ENCODE assay signal across 1 cellular context in genomic region chr2:107622741-107623310, GRCh38.
TF ChIP-seq lines count a peak whose summit lies in the region.

No MANE protein-coding gene starts in this region.

TF ChIP-seq in K562, 482 proteins besides CTCF, POLR2A, EP300 and RAD21 (continued from another document):
- TF ChIP-seq, protein P1, sequence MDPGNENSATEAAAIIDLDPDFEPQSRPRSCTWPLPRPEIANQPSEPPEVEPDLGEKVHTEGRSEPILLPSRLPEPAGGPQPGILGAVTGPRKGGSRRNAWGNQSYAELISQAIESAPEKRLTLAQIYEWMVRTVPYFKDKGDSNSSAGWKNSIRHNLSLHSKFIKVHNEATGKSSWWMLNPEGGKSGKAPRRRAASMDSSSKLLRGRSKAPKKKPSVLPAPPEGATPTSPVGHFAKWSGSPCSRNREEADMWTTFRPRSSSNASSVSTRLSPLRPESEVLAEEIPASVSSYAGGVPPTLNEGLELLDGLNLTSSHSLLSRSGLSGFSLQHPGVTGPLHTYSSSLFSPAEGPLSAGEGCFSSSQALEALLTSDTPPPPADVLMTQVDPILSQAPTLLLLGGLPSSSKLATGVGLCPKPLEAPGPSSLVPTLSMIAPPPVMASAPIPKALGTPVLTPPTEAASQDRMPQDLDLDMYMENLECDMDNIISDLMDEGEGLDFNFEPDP (CRISPR knock-in tag; IDR thresholded peaks at IDR 0.05): no peak
- TF ChIP-seq, protein P2, sequence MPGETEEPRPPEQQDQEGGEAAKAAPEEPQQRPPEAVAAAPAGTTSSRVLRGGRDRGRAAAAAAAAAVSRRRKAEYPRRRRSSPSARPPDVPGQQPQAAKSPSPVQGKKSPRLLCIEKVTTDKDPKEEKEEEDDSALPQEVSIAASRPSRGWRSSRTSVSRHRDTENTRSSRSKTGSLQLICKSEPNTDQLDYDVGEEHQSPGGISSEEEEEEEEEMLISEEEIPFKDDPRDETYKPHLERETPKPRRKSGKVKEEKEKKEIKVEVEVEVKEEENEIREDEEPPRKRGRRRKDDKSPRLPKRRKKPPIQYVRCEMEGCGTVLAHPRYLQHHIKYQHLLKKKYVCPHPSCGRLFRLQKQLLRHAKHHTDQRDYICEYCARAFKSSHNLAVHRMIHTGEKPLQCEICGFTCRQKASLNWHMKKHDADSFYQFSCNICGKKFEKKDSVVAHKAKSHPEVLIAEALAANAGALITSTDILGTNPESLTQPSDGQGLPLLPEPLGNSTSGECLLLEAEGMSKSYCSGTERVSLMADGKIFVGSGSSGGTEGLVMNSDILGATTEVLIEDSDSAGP (CRISPR knock-in tag; IDR thresholded peaks at IDR 0.05): no peak
- TF ChIP-seq U2AF2 (optimal IDR thresholded peaks at IDR 0.05; ENCODE audit: low read depth, low read length) (no peak), MIER1 (IDR thresholded peaks at IDR 0.05; ENCODE audit: low read depth) (no peak), MECOM (CRISPR knock-in tag; IDR thresholded peaks at IDR 0.05) (no peak)
